In the genomic region with DNA sequence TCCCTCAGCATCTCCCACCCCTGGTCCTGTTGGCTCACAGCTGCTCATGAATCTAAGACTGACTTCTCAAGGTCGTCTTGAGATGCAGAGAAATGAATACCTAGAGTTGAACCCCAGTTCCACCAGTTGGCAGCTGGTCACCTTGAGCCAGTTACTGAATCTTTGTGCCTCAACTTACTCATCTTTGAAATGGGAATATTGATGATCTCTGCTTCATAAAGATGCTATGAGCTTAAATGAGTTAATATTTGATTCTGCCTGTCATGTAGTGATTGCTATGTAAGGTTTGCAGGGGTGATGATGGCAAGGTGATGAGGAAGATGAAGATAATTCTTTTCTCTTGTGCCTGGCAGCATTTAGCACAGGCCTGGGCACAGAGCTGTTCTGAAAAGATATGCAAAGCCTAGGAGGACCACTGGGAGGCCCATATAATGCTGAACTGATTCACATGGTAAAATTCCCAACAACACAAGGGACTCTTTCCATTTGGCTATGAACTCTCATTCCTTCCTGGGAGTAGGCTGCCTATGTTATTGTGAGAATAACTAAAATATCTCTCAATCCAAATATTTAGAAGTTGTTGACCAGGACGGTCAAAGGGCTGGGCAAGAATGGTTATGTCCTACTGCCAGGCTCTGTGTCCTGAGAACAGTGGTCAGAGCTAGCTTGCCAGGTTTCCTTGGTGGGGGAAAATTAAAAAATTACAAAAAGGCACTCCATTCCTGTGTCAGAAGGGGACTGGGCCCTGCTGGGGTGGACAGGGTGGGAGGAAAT, we compare ENCODE assay signal across 18 cellular contexts.
"Had no signal": no experiment of that assay in that cellular context is flagged by ENCODE, and none has a peak within 500 bp of the region (broad histone marks: within the 10 kb centered on the region; RNA-seq: fewer than 3 reads in every experiment).

No MANE protein-coding gene starts in this region.

- ATAC-seq: activated naive CD4-positive, alpha-beta T cell treated with anti-CD3 and anti-CD28 coated beads, Interleukin-2, amount 50 U/mL, for 72 hours; activated T-cell treated with anti-CD3 and anti-CD28 coated beads, Interleukin-2, amount 50 U/mL, for 4 hours; left lung; SK-N-SH treated with all-trans-retinoic acid at 6 μM for 48 hours had no signal

- H3K27me3 ChIP-seq: hepatocyte, left lung had no signal

- H3K27me3 Mint-ChIP-seq: activated CD4-positive, alpha-beta memory T cell treated with anti-CD3 and anti-CD28 coated beads for 36 hours had no signal

- FAIRE-seq: endothelial cell of umbilical vein, keratinocyte had no signal

- H3K4me1 Mint-ChIP-seq: brain; central memory CD8-positive, alpha-beta T cell had no signal

- H3K4me2 ChIP-seq: hepatocyte had no signal

- H3K36me3 Mint-ChIP-seq: activated CD4-positive, alpha-beta memory T cell treated with anti-CD3 and anti-CD28 coated beads for 36 hours; activated naive CD4-positive, alpha-beta T cell treated with anti-CD3 and anti-CD28 coated beads, Interleukin-2, amount 50 U/mL, for 72 hours; brain had no signal

- H3K27ac ChIP-seq: hepatocyte, left lung, WERI-Rb-1 had no signal

- H2AFZ ChIP-seq: hepatocyte had no signal

- H3K9me3 ChIP-seq: left lung had no signal

- H3K9me3 Mint-ChIP-seq: activated CD4-positive, alpha-beta memory T cell treated with anti-CD3 and anti-CD28 coated beads for 36 hours; activated naive CD4-positive, alpha-beta T cell treated with anti-CD3 and anti-CD28 coated beads, Interleukin-2, amount 50 U/mL, for 72 hours; activated T-cell treated with anti-CD3 and anti-CD28 coated beads, Interleukin-2, amount 50 U/mL, for 4 hours; central memory CD8-positive, alpha-beta T cell; nephron progenitor cell had no signal

- DNase-seq: activated CD4-positive, alpha-beta memory T cell treated with anti-CD3 and anti-CD28 coated beads for 36 hours; activated effector memory CD4-positive, alpha-beta T cell treated with Interleukin-2 at 50 U/mL for 16 hours; activated T-cell treated with anti-CD3 and anti-CD28 coated beads, Interleukin-2, amount 50 U/mL, for 4 hours; amniotic stem cell; effector CD8-positive, alpha-beta T cell; left lung; nephron progenitor cell; SHP77; stimulated activated CD4-positive, alpha-beta T cell treated with anti-CD3 and anti-CD28 coated beads, Interleukin-1b, Interleukin-23, amount 100 ng/mL, for 48 hours; trophoblast cell; WERI-Rb-1 had no signal

- H3K4me1 ChIP-seq: left lung had no signal

- H3K79me2 ChIP-seq: hepatocyte had no signal

- H3K4me3 ChIP-seq: hepatocyte, left lung had no signal

- H3K4me3 Mint-ChIP-seq: activated CD4-positive, alpha-beta memory T cell treated with anti-CD3 and anti-CD28 coated beads for 36 hours; activated T-cell treated with anti-CD3 and anti-CD28 coated beads, Interleukin-2, amount 50 U/mL, for 4 hours; brain; central memory CD8-positive, alpha-beta T cell; nephron progenitor cell had no signal

- H3K36me3 ChIP-seq: left lung, WERI-Rb-1 had no signal

- H3K27ac Mint-ChIP-seq: activated CD4-positive, alpha-beta memory T cell treated with anti-CD3 and anti-CD28 coated beads for 36 hours; activated naive CD4-positive, alpha-beta T cell treated with anti-CD3 and anti-CD28 coated beads, Interleukin-2, amount 50 U/mL, for 72 hours had no signal
